In genomic region chr3:185363662-185364203, GRCh38 we compare ENCODE assay signal across 8 cellular contexts. TPM values are rescaled to one million over a fixed set of nuclear protein-coding genes. Genes with fewer than 3 reads are reported as not detected.
DNase-seq lines count a peak whose midpoint lies in the region; ATAC-seq and TF ChIP-seq lines count a peak whose summit lies in the region.

No MANE protein-coding gene starts in this region.

- ATAC-seq in GM21825 (IDR thresholded peaks at IDR 0.05; ENCODE audit: unreplicated experiment), result peak; percentile 36

- H3K4me3 ChIP-seq in AG09309 (ENCODE audit: control insufficient read depth, low read depth, low read length), result peak overlapping the region; percentile 53
- H3K4me3 ChIP-seq in NT2/D1 (ENCODE audit: insufficient read length, low read depth), result peak overlapping the region; percentile 44
- peak overlapping the region; percentile 66 for H3K4me3 ChIP-seq in epithelial cell of esophagus (ENCODE audit: low read length)

- H3K27ac Mint-ChIP-seq in neural crest cell (ENCODE audit: unreplicated experiment), result no peak overlapping the region

- TF ChIP-seq CTCF in AG09309 (IDR thresholded peaks at IDR 0.05; ENCODE audit: control insufficient read depth, insufficient read depth, low read depth, low read length, missing control alignments) (no peak), epithelial cell of esophagus (IDR thresholded peaks at IDR 0.05; ENCODE audit: insufficient read depth, low read depth, low read length, missing control alignments) (no peak), neural crest cell (conservative IDR thresholded peaks at IDR 0.05) (no peak)

- H3K9me3 Mint-ChIP-seq in neural crest cell, result no peaks in the 10 kb centered on the region

- H3K36me3 Mint-ChIP-seq in neural crest cell (ENCODE audit: low read depth), result no peaks in the 10 kb centered on the region

- H3K36me3 ChIP-seq in NT2/D1 (ENCODE audit: insufficient read depth, insufficient read length, low read length), result no peaks in the 10 kb centered on the region

- no peaks in the 10 kb centered on the region for H3K4me1 ChIP-seq in NT2/D1 (ENCODE audit: insufficient read depth, insufficient read length)

- peaks cover 25% of the 10 kb centered on the region for H3K27me3 ChIP-seq in NT2/D1 (ENCODE audit: insufficient read depth, insufficient read length)

- H3K9me3 ChIP-seq in NT2/D1 (ENCODE audit: insufficient read depth, low read length), result no peaks in the 10 kb centered on the region

- no peak for DNase-seq in AG09309 (ENCODE audit: low read depth)
- no peak for DNase-seq in NT2/D1 (ENCODE audit: low read depth, low spot score)
- no peak for DNase-seq in epithelial cell of esophagus (ENCODE audit: low read depth)
- DNase-seq in neural crest cell (ENCODE audit: low read depth, low spot score), result no peak
- DNase-seq in Ammon's horn (ENCODE audit: low spot score), result no peak
- DNase-seq in COR-L47 (lab: John Stamatoyannopoulos, UW), result no peak
- DNase-seq in foreskin melanocyte, result no peak

- H3K9ac ChIP-seq in NT2/D1 (ENCODE audit: insufficient read length, low read depth), result no peak overlapping the region

- peaks cover 50% of the 10 kb centered on the region for H3K27me3 Mint-ChIP-seq in neural crest cell (ENCODE audit: low read depth)

- H3K4me1 Mint-ChIP-seq in neural crest cell, result peaks cover 19% of the 10 kb centered on the region

- H3K4me3 Mint-ChIP-seq in neural crest cell, result peak overlapping the region; percentile 91

RNA-seq across cellular contexts. Expression of gene MAP3K13, which starts 0.8 kb away (rescaled TPM):
- total RNA-seq in neural crest cell, result 18.8 and 20.7 TPM in 2 replicates
